In genomic region chr13:28493740-28494536, GRCh38 we compare ENCODE assay signal across 8 cellular contexts. TPM values are rescaled to one million over a fixed set of nuclear protein-coding genes. Genes with fewer than 3 reads are reported as not detected.
DNase-seq lines count a peak whose midpoint lies in the region; ATAC-seq and TF ChIP-seq lines count a peak whose summit lies in the region.

No MANE protein-coding gene starts in this region.

- in situ Hi-C loops in KBM-7 (cut with MboI; ENCODE audit: low pct_unique_long_range_greater_than_20kb, low sequenced_read_pairs) = no loop called here

- H3K36me3 ChIP-seq in adipocyte (ENCODE audit: control insufficient read depth, insufficient read depth, low read length, severe bottlenecking) = no peaks in the 10 kb centered on the region
- no peaks in the 10 kb centered on the region for H3K36me3 ChIP-seq in lung (ENCODE audit: control insufficient read depth in 2 of 2, insufficient read depth in 2 of 2, low read length in 2 of 2)
- no peaks in the 10 kb centered on the region for H3K36me3 ChIP-seq in upper lobe of left lung

- H3K4me1 ChIP-seq in adipocyte (ENCODE audit: control insufficient read depth, insufficient read depth, low read length) (peaks cover 10% of the 10 kb centered on the region), lung (ENCODE audit: control insufficient read depth in 2 of 2, insufficient read depth in 2 of 2, low read length in 2 of 2) (peaks cover 0 to 10% of the 10 kb centered on the region in 2 donors), upper lobe of left lung (peaks cover 30 to 45% (median 34%) of the 10 kb centered on the region in 4 donors)

- H3K27me3 Mint-ChIP-seq in activated naive CD4-positive, alpha-beta T cell treated with anti-CD3 and anti-CD28 coated beads, Interleukin-2, amount 50 U/mL, for 24 hours = peaks cover 25% of the 10 kb centered on the region

- H3K4me3 ChIP-seq in adipocyte (ENCODE audit: low read length) (peak overlapping the region; percentile 65), lung (peak overlapping the region; percentile 73), upper lobe of left lung (peak overlapping the region; percentile 53 to 68 (median 60))

- TF ChIP-seq CTCF in lung (IDR thresholded peaks at IDR 0.05; ENCODE audit: control extremely low read depth, extremely low read depth) (no peak), upper lobe of left lung (IDR thresholded peaks at IDR 0.05) (no peak)

- H3K36me3 Mint-ChIP-seq in activated naive CD4-positive, alpha-beta T cell treated with anti-CD3 and anti-CD28 coated beads, Interleukin-2, amount 50 U/mL, for 24 hours = no peaks in the 10 kb centered on the region

- no peak overlapping the region for H3K27ac Mint-ChIP-seq in activated naive CD4-positive, alpha-beta T cell treated with anti-CD3 and anti-CD28 coated beads, Interleukin-2, amount 50 U/mL, for 24 hours

- H3K9ac ChIP-seq in adipocyte (ENCODE audit: low read length) = no peak overlapping the region

- no peaks in the 10 kb centered on the region for H3K9me3 Mint-ChIP-seq in activated naive CD4-positive, alpha-beta T cell treated with anti-CD3 and anti-CD28 coated beads, Interleukin-2, amount 50 U/mL, for 24 hours

- peaks cover 25% of the 10 kb centered on the region for H3K4me1 Mint-ChIP-seq in activated naive CD4-positive, alpha-beta T cell treated with anti-CD3 and anti-CD28 coated beads, Interleukin-2, amount 50 U/mL, for 24 hours

- peak overlapping the region; percentile 11 for H3K4me3 Mint-ChIP-seq in activated naive CD4-positive, alpha-beta T cell treated with anti-CD3 and anti-CD28 coated beads, Interleukin-2, amount 50 U/mL, for 24 hours

- H3K9me3 ChIP-seq in adipocyte (ENCODE audit: control insufficient read depth, low read length) = no peaks in the 10 kb centered on the region
- H3K9me3 ChIP-seq in lung (ENCODE audit: control insufficient read depth in 2 of 2, insufficient read depth in 1 of 2, low read length in 1 of 2) = peaks cover 0 to 1% of the 10 kb centered on the region in 2 donors
- no peaks in the 10 kb centered on the region for H3K9me3 ChIP-seq in upper lobe of left lung

- TF ChIP-seq EP300 in upper lobe of left lung (IDR thresholded peaks at IDR 0.05) = no peak

- H3K27ac ChIP-seq in lung (ENCODE audit: low read depth in 1 of 2, low read length in 1 of 2) = peak overlapping the region; percentile 79 to 91
- peak overlapping the region; percentile 84 to 93 (median 88) for H3K27ac ChIP-seq in upper lobe of left lung

- no peak for DNase-seq in activated naive CD4-positive, alpha-beta T cell treated with Interleukin-2 at 50 U/mL for 16 hours
- peak; percentile 71 for DNase-seq in adipocyte (ENCODE audit: low read depth)
- no peak for DNase-seq in lung (ENCODE audit: low spot score)
- DNase-seq in upper lobe of left lung = peak in 1 of 2 donors; percentile 87
- DNase-seq in KBM-7 = no peak

- H3K27me3 ChIP-seq in adipocyte (replicated peaks; ENCODE audit: control insufficient read depth, insufficient read depth, low read length) (peaks cover 67% of the 10 kb centered on the region), lung (ENCODE audit: control insufficient read depth, insufficient read depth) (peaks cover 6% of the 10 kb centered on the region), upper lobe of left lung (peaks cover 0 to 26% (median 15%) of the 10 kb centered on the region in 4 donors)

- no peak for ATAC-seq in lung (ENCODE audit: insufficient read depth, low FRiP score)
- peak in 1 of 2 donors; percentile 38 for ATAC-seq in upper lobe of left lung (ENCODE audit: low FRiP score in 2 of 2)
- no peak for ATAC-seq in GM18520 (IDR thresholded peaks at IDR 0.05; ENCODE audit: unreplicated experiment)
- no peak for ATAC-seq in esophagus mucosa

- no peak for TF ChIP-seq POLR2A in upper lobe of left lung (IDR thresholded peaks at IDR 0.05)

- 1 to 2% methylated on average over 54 to 64 of the region's 64 CpGs for WGBS in lung, 2 donors
- 0 to 6% methylated on average over 3 to 51 of the region's 64 CpGs for WGBS in upper lobe of left lung, 2 donors

RNA-seq across cellular contexts. Expression of gene FLT1, which starts 1.0 kb away (rescaled TPM):
- total RNA-seq in lung (10 to 100 TPM; 36.3 to 71.3 TPM), upper lobe of left lung (10 to 100 TPM; 20.9 to 47.9 (median 25.5) TPM), esophagus mucosa (5.3 TPM)
- polyA plus RNA-seq in lung = 10 to 100 TPM in 1 of 2 donors, 1 to 10 TPM in 1; 4.7 to 48.1 TPM
